28 cellular contexts compared by ENCODE assay signal in the genomic region with DNA sequence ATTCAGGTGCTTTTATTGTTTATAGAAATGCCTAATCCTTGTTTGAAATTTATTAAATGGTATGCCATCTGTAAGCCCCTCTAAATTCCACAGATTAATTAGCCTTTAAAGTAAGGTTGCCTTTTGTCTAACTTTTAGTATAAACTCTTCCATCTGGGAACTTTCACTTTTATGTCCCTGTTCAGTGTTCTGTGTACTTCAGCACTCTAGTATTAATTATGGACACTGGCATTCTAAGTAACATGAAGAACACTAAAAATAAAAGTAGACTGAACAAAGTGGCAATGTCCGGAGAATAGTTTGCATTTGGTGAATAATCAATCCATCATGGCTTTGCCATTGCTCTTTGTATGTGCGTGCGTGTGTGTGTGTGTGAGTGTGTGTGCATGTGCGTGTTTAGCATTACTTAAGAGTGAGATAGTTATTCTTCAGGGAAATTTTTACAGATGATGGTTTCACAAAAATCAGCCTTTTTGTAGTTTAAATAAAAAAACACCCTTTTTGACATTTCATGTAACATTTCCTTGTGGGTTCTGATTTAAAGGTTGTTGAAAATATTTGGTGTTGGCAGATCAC. TPM values are rescaled to one million over a fixed set of nuclear protein-coding genes. Genes with fewer than 3 reads are reported as not detected.
DNase-seq lines count a peak whose midpoint lies in the region; ATAC-seq and TF ChIP-seq lines count a peak whose summit lies in the region.
"Had no signal": no experiment of that assay in that cellular context is flagged by ENCODE, and none has a peak within 500 bp of the region (broad histone marks: within the 10 kb centered on the region; RNA-seq: fewer than 3 reads in every experiment).

No MANE protein-coding gene starts in this region.

- intact Hi-C loops in transverse colon (cut with DNase I; ENCODE audit: low total_unique reads), result no loop called here

- H3K23ac ChIP-seq in mesenchymal stem cell (ENCODE audit: low read length in 2 of 2), result no peak overlapping the region
- H3K23ac ChIP-seq in neuronal stem cell (ENCODE audit: low read depth, low read length, poor library complexity), result no peak overlapping the region

- no peaks in the 10 kb centered on the region for H3K27me3 ChIP-seq in GM23248 (replicated peaks; ENCODE audit: insufficient read depth)
- no peaks in the 10 kb centered on the region for H3K27me3 ChIP-seq in mesenchymal stem cell (ENCODE audit: control insufficient read depth in 1 of 2, insufficient read depth in 1 of 2, low read length in 2 of 2)
- H3K27me3 ChIP-seq in transverse colon, result no peaks in the 10 kb centered on the region
- H3K27me3 ChIP-seq in neuronal stem cell (ENCODE audit: control insufficient read depth in 3 of 3, insufficient read depth in 3 of 3, low read depth in 1 of 3, low read length in 3 of 3), result no peaks in the 10 kb centered on the region
- H3K27me3 ChIP-seq: MG63 had no signal

- H2BK5ac ChIP-seq in mesenchymal stem cell (ENCODE audit: low read depth, low read length, poor library complexity, severe bottlenecking), result no peak overlapping the region
- no peak overlapping the region for H2BK5ac ChIP-seq in neuronal stem cell (ENCODE audit: low read length)

- H3K4me1 ChIP-seq in GM23248 (ENCODE audit: insufficient read depth), result peaks cover 8% of the 10 kb centered on the region
- H3K4me1 ChIP-seq in mesenchymal stem cell (ENCODE audit: control insufficient read depth, insufficient read depth, low read depth, low read length), result no peaks in the 10 kb centered on the region
- no peaks in the 10 kb centered on the region for H3K4me1 ChIP-seq in transverse colon
- no peaks in the 10 kb centered on the region for H3K4me1 ChIP-seq in neuronal stem cell (ENCODE audit: control insufficient read depth in 2 of 2, insufficient read depth in 1 of 2, low read depth in 1 of 2, low read length in 2 of 2)
- H3K4me1 ChIP-seq: A549, Caco-2 had no signal

- no peaks in the 10 kb centered on the region for H4K20me1 ChIP-seq in GM23248 (ENCODE audit: insufficient read depth)

- H3K27ac ChIP-seq in GM23248, result no peak overlapping the region
- H3K27ac ChIP-seq in mesenchymal stem cell (ENCODE audit: low read length, poor library complexity, severe bottlenecking), result no peak overlapping the region
- H3K27ac ChIP-seq in transverse colon, result peak overlapping the region in 3 of 4 donors; percentile 7 to 54 (median 35)
- no peak overlapping the region for H3K27ac ChIP-seq in neuronal stem cell (replicated peaks; ENCODE audit: low read length)
- H3K27ac ChIP-seq: A549, RWPE1, SK-N-MC had no signal

- in situ Hi-C loops in GM23248 (cut with MboI) (no loop called here), transverse colon (cut with MboI; ENCODE audit: low pct_ligation_motif_present in 1 of 4, low pct_unique_long_range_greater_than_20kb in 1 of 4, low sequenced_read_pairs in 3 of 4) (no loop called here)

- TF ChIP-seq CTCF in transverse colon (IDR thresholded peaks at IDR 0.05), result no peak

- TF ChIP-seq EP300 in transverse colon (IDR thresholded peaks at IDR 0.05; ENCODE audit: low read depth), result no peak

- no peaks in the 10 kb centered on the region for H3F3A ChIP-seq in GM23248 (ENCODE audit: insufficient read depth)

- H2AK5ac ChIP-seq in mesenchymal stem cell (ENCODE audit: low read length, severe bottlenecking) (no peak overlapping the region), neuronal stem cell (ENCODE audit: low read depth, low read length) (no peak overlapping the region)

- H3K9ac ChIP-seq in GM23248 (no peak overlapping the region), mesenchymal stem cell (ENCODE audit: low read length) (no peak overlapping the region), neuronal stem cell (ENCODE audit: low read depth, low read length, poor library complexity) (no peak overlapping the region)

- H2BK12ac ChIP-seq in mesenchymal stem cell (ENCODE audit: low read length in 2 of 2) (no peak overlapping the region), neuronal stem cell (ENCODE audit: low read length) (no peak overlapping the region)

- H2AFZ ChIP-seq in GM23248 (no peak overlapping the region), mesenchymal stem cell (ENCODE audit: low read depth, low read length) (no peak overlapping the region), neuronal stem cell (ENCODE audit: low read length) (no peak overlapping the region)

- H2BK15ac ChIP-seq in mesenchymal stem cell (ENCODE audit: low read depth, poor library complexity, severe bottlenecking) (no peak overlapping the region), neuronal stem cell (ENCODE audit: low read length) (no peak overlapping the region)

- ATAC-seq in HG02852 (IDR thresholded peaks at IDR 0.05; ENCODE audit: unreplicated experiment) (no peak), left lobe of liver (no peak)
- ATAC-seq: A549, GM12878, Panc1 had no signal

- H3K4ac ChIP-seq in mesenchymal stem cell (ENCODE audit: low read depth in 1 of 2, low read length in 2 of 2) (no peak overlapping the region), neuronal stem cell (ENCODE audit: low read length) (no peak overlapping the region)

- DNase-seq in GM23248 (peak; percentile 49), fibroblast of gingiva (ENCODE audit: low read depth) (peak; percentile 27), mesenchymal stem cell (peak; percentile 10), transverse colon (no peak), left lobe of liver (ENCODE audit: low spot score) (no peak), neuronal stem cell (ENCODE audit: low spot score) (no peak)
- DNase-seq: C1 segment of cervical spinal cord; Caco-2; CD4-positive, alpha-beta memory T cell; DMS 273 treated with DMSO at 0.1 percent for 48 hours; DMS79; EL; GDM1; GOT3; HCEC 1CT; KBM-7; MG63; NCI-H1694; NCI-H2029 treated with DMSO at 0.1 percent for 48 hours; NCI-H446 treated with DMSO at 0.1 percent for 48 hours; NCI-H526 treated with DMSO at 0.1 percent for 48 hours; SIG-M5 had no signal

- no peak overlapping the region for H4K91ac ChIP-seq in mesenchymal stem cell (ENCODE audit: low read length)
- H4K91ac ChIP-seq in neuronal stem cell (ENCODE audit: low read depth, low read length, poor library complexity), result no peak overlapping the region

- H3K9me3 ChIP-seq in GM23248 (ENCODE audit: low read depth) (no peaks in the 10 kb centered on the region), mesenchymal stem cell (ENCODE audit: control insufficient read depth, low read length) (no peaks in the 10 kb centered on the region), transverse colon (no peaks in the 10 kb centered on the region), neuronal stem cell (replicated peaks in 1 of 2; ENCODE audit: control insufficient read depth in 2 of 2, insufficient read depth in 1 of 2, low read depth in 1 of 2, low read length in 2 of 2) (no peaks in the 10 kb centered on the region)
- H3K9me3 ChIP-seq: A549, Caco-2, MG63 had no signal

- H3K14ac ChIP-seq in mesenchymal stem cell (ENCODE audit: low read length in 2 of 2) (no peak overlapping the region), neuronal stem cell (ENCODE audit: low read length) (no peak overlapping the region)

- H4K8ac ChIP-seq in mesenchymal stem cell (ENCODE audit: low read length) (no peak overlapping the region), neuronal stem cell (ENCODE audit: low read depth, low read length) (no peak overlapping the region)

- peaks cover 6% of the 10 kb centered on the region for H3K79me1 ChIP-seq in mesenchymal stem cell (replicated peaks; ENCODE audit: low read length, poor library complexity, severe bottlenecking)
- no peaks in the 10 kb centered on the region for H3K79me1 ChIP-seq in neuronal stem cell (ENCODE audit: low read depth, low read length)

- H3K79me2 ChIP-seq in GM23248 (ENCODE audit: insufficient read depth), result no peaks in the 10 kb centered on the region

- no peak for TF ChIP-seq POLR2A in transverse colon (IDR thresholded peaks at IDR 0.05)

- H3K4me3 ChIP-seq in GM23248 (0 out of 2 replicates have a peak overlapping the region, but pooled peaks have one; percentile 8), mesenchymal stem cell (ENCODE audit: insufficient read depth in 1 of 2, low read depth in 1 of 2, low read length in 2 of 2) (no peak overlapping the region), transverse colon (no peak overlapping the region), neuronal stem cell (ENCODE audit: low read length in 2 of 2) (no peak overlapping the region)
- H3K4me3 ChIP-seq: A549, GM12878, MG63, SK-N-MC had no signal

- H3K36me3 ChIP-seq in GM23248 (ENCODE audit: low read depth), result peaks cover 2% of the 10 kb centered on the region; the same call in 1 of the 2 replicates
- H3K36me3 ChIP-seq in mesenchymal stem cell (ENCODE audit: control insufficient read depth in 1 of 2, insufficient read depth in 2 of 2, low read depth in 1 of 2, low read length in 2 of 2), result peaks cover 0 to 25% of the 10 kb centered on the region in 2 experiments
- peaks cover 0 to 18% (median 8%) of the 10 kb centered on the region in 4 donors for H3K36me3 ChIP-seq in transverse colon
- peaks cover 0 to 28% of the 10 kb centered on the region in 2 donors for H3K36me3 ChIP-seq in neuronal stem cell (replicated peaks in 1 of 2; ENCODE audit: control insufficient read depth in 2 of 2, insufficient read depth in 2 of 2, low read length in 2 of 2)

- H2BK120ac ChIP-seq in mesenchymal stem cell (ENCODE audit: low read depth, low read length) (no peak overlapping the region), neuronal stem cell (ENCODE audit: low read depth, low read length) (no peak overlapping the region)

- WGBS in GM23248 (ENCODE audit: low coverage in 1 of 2, low lambda C conversion rate in 2 of 2, missing lambda C conversion rate in 2 of 2), 2 experiments, result 25 to 27% methylated on average over 4 of the region's 4 CpGs
- WGBS in mesenchymal stem cell, result 97% methylated on average over 4 of the region's 4 CpGs
- 81 to 82% methylated on average over 4 of the region's 4 CpGs for WGBS in transverse colon (ENCODE audit: low coverage in 1 of 2), 2 donors
- no CpG with 5 or more reads among the region's 4 CpGs for WGBS in neuronal stem cell (ENCODE audit: extremely low coverage in 2 of 2, insufficient read length in 2 of 2, insufficient replicate concordance in 1 of 2), 2 donors

- no peak overlapping the region for H3K18ac ChIP-seq in mesenchymal stem cell (ENCODE audit: low read depth in 1 of 2, low read length in 2 of 2)
- no peak overlapping the region for H3K18ac ChIP-seq in neuronal stem cell (ENCODE audit: low read length)

- H3K9me2 ChIP-seq in GM23248 (ENCODE audit: insufficient read depth), result no peaks in the 10 kb centered on the region

- H3K4me2 ChIP-seq in GM23248 (ENCODE audit: unreplicated experiment), result peak overlapping the region; percentile 39
- no peak overlapping the region for H3K4me2 ChIP-seq in mesenchymal stem cell (ENCODE audit: low read length, poor library complexity, severe bottlenecking)
- no peak overlapping the region for H3K4me2 ChIP-seq in neuronal stem cell (ENCODE audit: insufficient read depth, low read length, poor library complexity, severe bottlenecking)
- H3K4me2 ChIP-seq: A549 had no signal

RNA-seq across cellular contexts. Expression of gene ATF6, which starts 51.1 kb away (rescaled TPM):
- 19.8 and 21.4 TPM in 2 replicates for total RNA-seq in GM23248 (2014; rRNA removed; shearing (Covaris generic))
- 14.8 TPM in 2 replicates for polyA plus RNA-seq in GM23248 (2016; fragmentation: Nextera tagmentation; extraction: Ambion mirVana)
- 19.4 TPM for polyA plus RNA-seq in mesenchymal stem cell (2013, experiment 1 of 2)
- polyA plus RNA-seq in mesenchymal stem cell (2013, experiment 2 of 2), result 19.9 TPM
- total RNA-seq in transverse colon (10 to 100 TPM; 10.8 to 45.8 (median 23.0) TPM), left lobe of liver (14.4 TPM)
- 12.4 TPM for polyA plus RNA-seq in neuronal stem cell (2013, experiment 1 of 2)
- polyA plus RNA-seq in neuronal stem cell (2013, experiment 2 of 2), result 13.0 TPM

Comparison
In these comparisons a context has a peak if more than half of its experiments do, and no peak if none do; other contexts are left out.
1. DNase-seq: peak in GM23248 (single experiment), fibroblast of gingiva (single experiment) and mesenchymal stem cell (single experiment); none in transverse colon (single experiment), left lobe of liver (single experiment) and neuronal stem cell (single experiment).
2. H3K27ac ChIP-seq: peak in transverse colon (3 of 4); none in GM23248 (single experiment), mesenchymal stem cell (single experiment) and neuronal stem cell (single experiment).